ENCODE assay signal across 8 cellular contexts in genomic region chr1:27858072-27858948, GRCh38. TPM values are rescaled to one million over a fixed set of nuclear protein-coding genes. Genes with fewer than 3 reads are reported as not detected.
DNase-seq lines count a peak whose midpoint lies in the region; ATAC-seq and TF ChIP-seq lines count a peak whose summit lies in the region.

No MANE protein-coding gene starts in this region.

- DNase-seq in A673 (ENCODE audit: low spot score) (peak; percentile 93), KG1 (lab: John Stamatoyannopoulos, UW) (peak; percentile 74), Panc1 (ENCODE audit: low read depth, low spot score) (peak; percentile 67), fibroblast of lung (ENCODE audit: low read depth in 2 of 2) (peak; percentile 68 to 88)
- peak; percentile 89 to 93 for DNase-seq in activated T-cell treated with anti-CD3 and anti-CD28 coated beads, Interleukin-2, amount 50 U/mL, for 48 hours
- peak; percentile 70 for DNase-seq in stimulated activated naive CD4-positive, alpha-beta T cell treated with Interleukin-2 at 50 U/mL for 16 hours (lab: John Stamatoyannopoulos, UW)

- intact Hi-C loops in A673 (cut with micrococcal nuclease; ENCODE audit: unreplicated experiment) (loop anchor here (1.0 kb wide), 1 partner anchor 121 kb away; no protein-coding TSS in a partner anchor), Panc1 (cut with micrococcal nuclease; ENCODE audit: unreplicated experiment) (no loop called here)

- peak overlapping the region; percentile 66 for H2AFZ ChIP-seq in fibroblast of lung (ENCODE audit: low read length)

- no peak overlapping the region for H3K9ac ChIP-seq in fibroblast of lung (ENCODE audit: insufficient read depth, low read length)

- H3K36me3 ChIP-seq in A673 (ENCODE audit: insufficient read depth, low read length, poor library complexity, severe bottlenecking): no peaks in the 10 kb centered on the region
- H3K36me3 ChIP-seq in Panc1 (ENCODE audit: control insufficient read depth, insufficient read depth, low read length): no peaks in the 10 kb centered on the region
- H3K36me3 ChIP-seq in fibroblast of lung (ENCODE audit: control insufficient read depth, insufficient read depth, low read length): no peaks in the 10 kb centered on the region

- no peaks in the 10 kb centered on the region for H4K20me1 ChIP-seq in fibroblast of lung (ENCODE audit: control insufficient read depth, extremely low read depth, insufficient read depth, low read length)

- H3K4me3 Mint-ChIP-seq in nephron: no peak overlapping the region

- peaks cover 2% of the 10 kb centered on the region for H3K9me3 Mint-ChIP-seq in nephron

- H3K9me3 ChIP-seq in A673 (ENCODE audit: low read depth, low read length, poor library complexity, severe bottlenecking) (no peaks in the 10 kb centered on the region), Panc1 (ENCODE audit: control insufficient read depth, insufficient read depth, low read depth, low read length) (no peaks in the 10 kb centered on the region), fibroblast of lung (ENCODE audit: control insufficient read depth, insufficient read depth, low read depth, low read length) (no peaks in the 10 kb centered on the region)

- BruUV-seq in A673 (replicated peaks; lab: Mats Ljungman, UMichigan): no TSS peak
- BruUV-seq in Panc1 (replicated peaks; lab: Mats Ljungman, UMichigan): no TSS peak

- in situ Hi-C loops in Panc1 (cut with HindIII; ENCODE audit: low pct_unique_long_range_greater_than_20kb, low sequenced_read_pairs): no loop called here

- H3K79me2 ChIP-seq in fibroblast of lung (ENCODE audit: control insufficient read depth, insufficient read depth, low read length): no peaks in the 10 kb centered on the region

- peaks cover 6% of the 10 kb centered on the region for H3K4me1 Mint-ChIP-seq in nephron

- CTCF ChIA-PET in A673 (lab: Charles Lee): interaction anchor here (0.5 to 1.0 kb wide), 6 partner anchors 114 to 785 kb away, joined by 4 to 9 read pairs (median 7); partner anchors contain the start of gene AHDC1
- CTCF ChIA-PET in Panc1 (lab: Charles Lee): interaction anchor here (0.6 to 1.3 kb wide), 3 partner anchors 14 to 121 kb away, joined by 3 to 6 read pairs (median 3); partner anchors contain the start of gene THEMIS2

- H3K4me3 ChIP-seq in A673 (ENCODE audit: low read depth, low read length, poor library complexity, severe bottlenecking) (no peak overlapping the region), Panc1 (ENCODE audit: low read depth in 2 of 2, low read length in 2 of 2) (no peak overlapping the region), fibroblast of lung (replicated peaks in 1 of 4; ENCODE audit: control extremely low read depth in 1 of 4, insufficient read depth in 1 of 4, low read depth in 3 of 4, low read length in 4 of 4) (no peak overlapping the region)

- peak; percentile 79 for ATAC-seq in GM18907 (IDR thresholded peaks at IDR 0.05; ENCODE audit: unreplicated experiment)
- ATAC-seq in Panc1: peak; percentile 94

- H3K27ac ChIP-seq in A673 (ENCODE audit: low read depth, low read length, poor library complexity, severe bottlenecking) (no peak overlapping the region), Panc1 (ENCODE audit: low read length) (no peak overlapping the region), fibroblast of lung (ENCODE audit: insufficient read depth, low read length) (no peak overlapping the region)

- H3K27me3 ChIP-seq in A673 (replicated peaks; ENCODE audit: insufficient read depth, low read depth, low read length, poor library complexity) (no peaks in the 10 kb centered on the region), Panc1 (ENCODE audit: control insufficient read depth, insufficient read depth, low read length) (no peaks in the 10 kb centered on the region), fibroblast of lung (ENCODE audit: control insufficient read depth, insufficient read depth, low read length) (no peaks in the 10 kb centered on the region)

- TF ChIP-seq CTCF in A673 (conservative IDR thresholded peaks at IDR 0.05; ENCODE audit: low read depth, low read length) (peak; percentile 98), Panc1 (IDR thresholded peaks at IDR 0.05) (peak; percentile 96), fibroblast of lung (conservative IDR thresholded peaks at IDR 0.05 in 1 of 2, IDR thresholded peaks at IDR 0.05 in 1 of 2; ENCODE audit: low read depth in 1 of 2, low read length in 2 of 2) (peak; percentile 99), nephron (IDR thresholded peaks at IDR 0.05; ENCODE audit: unreplicated experiment in 3 of 3) (peak; percentile 88 to 93 (median 92))

- H3K4me1 ChIP-seq in A673 (ENCODE audit: insufficient read depth, low read length, poor library complexity, severe bottlenecking): peaks cover 4% of the 10 kb centered on the region
- no peaks in the 10 kb centered on the region for H3K4me1 ChIP-seq in Panc1 (ENCODE audit: control insufficient read depth, insufficient read depth, low read length)
- H3K4me1 ChIP-seq in fibroblast of lung (ENCODE audit: control insufficient read depth, extremely low read depth, insufficient read depth, low read length): peaks cover 6% of the 10 kb centered on the region

- H3K36me3 Mint-ChIP-seq in nephron (ENCODE audit: low read depth): peaks cover 6% of the 10 kb centered on the region

- H3K27me3 Mint-ChIP-seq in nephron (ENCODE audit: low read depth): no peaks in the 10 kb centered on the region

- POLR2A ChIA-PET in A673 (lab: Charles Lee; ENCODE audit: low non-redundant PET) (no interaction called here), Panc1 (lab: Charles Lee) (interaction anchor here (0.5 kb wide), 1 partner anchor 62 kb away, joined by 8 read pairs; no protein-coding TSS in a partner anchor)

- H3K4me2 ChIP-seq in fibroblast of lung (ENCODE audit: extremely low read depth, insufficient read depth, low read length): peak overlapping the region; percentile 44

- no peak overlapping the region for H3K27ac Mint-ChIP-seq in nephron

RNA-seq across cellular contexts. Expression of gene THEMIS2, which starts 14.0 kb away (rescaled TPM):
- total RNA-seq in A673 (2021): 2.0 and 5.0 TPM in 2 replicates
- total RNA-seq in Panc1 (2021; ENCODE audit: unreplicated experiment): 4.2 TPM
- polyA plus RNA-seq in Panc1 (2012; ENCODE audit: insufficient read length): 4.3 TPM
- total RNA-seq in fibroblast of lung: 12.3 and 43.6 TPM in 2 replicates
- 4.0 and 6.0 TPM in 2 replicates for polyA plus RNA-seq in fibroblast of lung
- 4.1 and 6.1 TPM in 2 replicates for polyA plus RNA-seq in fibroblast of lung (2012)
- 5.5 and 22.1 TPM in 2 replicates for polyA minus RNA-seq in fibroblast of lung (ENCODE audit: low replicate concordance)

RNA-seq across cellular contexts. Expression of gene PPP1R8, which starts 27.7 kb away (rescaled TPM):
- total RNA-seq in A673 (2021) (60.9 and 68.8 TPM in 2 replicates), Panc1 (2021; ENCODE audit: unreplicated experiment) (59.7 TPM), fibroblast of lung (48.9 and 50.6 TPM in 2 replicates)
- polyA plus RNA-seq in Panc1 (2012; ENCODE audit: insufficient read length): 58.0 TPM
- polyA plus RNA-seq in fibroblast of lung: 42.2 and 49.8 TPM in 2 replicates
- polyA plus RNA-seq in fibroblast of lung (2012): 32.2 and 43.3 TPM in 2 replicates
- polyA minus RNA-seq in fibroblast of lung (ENCODE audit: low replicate concordance): 32.5 and 74.8 TPM in 2 replicates

RNA-seq across cellular contexts. Expression of gene RPA2, which starts 56.1 kb away (rescaled TPM):
- 73.6 and 88.9 TPM in 2 replicates for total RNA-seq in A673 (2021)
- 49.4 TPM for total RNA-seq in Panc1 (2021; ENCODE audit: unreplicated experiment)
- polyA plus RNA-seq in Panc1 (2012; ENCODE audit: insufficient read length): 59.2 TPM
- total RNA-seq in fibroblast of lung: 28.4 and 37.5 TPM in 2 replicates
- 25.7 and 38.8 TPM in 2 replicates for polyA plus RNA-seq in fibroblast of lung
- 18.2 and 34.5 TPM in 2 replicates for polyA plus RNA-seq in fibroblast of lung (2012)
- 4.7 and 19.3 TPM in 2 replicates for polyA minus RNA-seq in fibroblast of lung (ENCODE audit: low replicate concordance)
